In the genomic region with DNA sequence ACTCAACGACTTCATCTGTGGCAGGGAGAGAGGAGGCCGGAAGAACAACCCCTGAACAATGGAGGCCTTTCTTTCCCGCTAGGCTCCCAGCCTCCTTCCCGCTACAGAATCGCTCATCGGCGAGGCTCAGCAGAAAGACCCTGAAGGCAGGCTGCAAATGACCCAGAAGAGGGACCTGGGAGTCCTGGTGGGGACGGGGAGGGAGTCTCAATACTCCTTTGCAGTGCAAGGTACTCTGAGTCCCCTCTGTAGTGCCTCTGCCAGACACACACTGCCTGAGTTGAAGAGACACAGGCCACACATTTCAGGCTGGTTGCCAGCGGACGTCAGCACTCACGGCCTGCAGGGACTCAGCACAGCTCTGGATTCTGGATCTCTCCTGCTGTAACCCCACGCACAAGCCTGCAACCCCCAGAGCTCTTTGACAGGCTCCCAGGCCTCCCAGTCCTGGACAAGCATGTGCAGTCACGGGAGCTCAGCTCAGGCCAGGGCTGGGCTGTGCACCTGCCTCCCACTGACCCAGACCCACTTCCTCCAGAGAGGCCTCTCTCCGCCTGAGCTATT, we compare ENCODE assay signal across 1 cellular context.
TF ChIP-seq lines count a peak whose summit lies in the region.

No MANE protein-coding gene starts in this region.

TF ChIP-seq in K562, 482 proteins besides CTCF, POLR2A, EP300 and RAD21:
- TF ChIP-seq SMARCB1 (IDR thresholded peaks at IDR 0.05; ENCODE audit: insufficient read length, low read depth): no peak
